10 cellular contexts compared by ENCODE assay signal in the genomic region with DNA sequence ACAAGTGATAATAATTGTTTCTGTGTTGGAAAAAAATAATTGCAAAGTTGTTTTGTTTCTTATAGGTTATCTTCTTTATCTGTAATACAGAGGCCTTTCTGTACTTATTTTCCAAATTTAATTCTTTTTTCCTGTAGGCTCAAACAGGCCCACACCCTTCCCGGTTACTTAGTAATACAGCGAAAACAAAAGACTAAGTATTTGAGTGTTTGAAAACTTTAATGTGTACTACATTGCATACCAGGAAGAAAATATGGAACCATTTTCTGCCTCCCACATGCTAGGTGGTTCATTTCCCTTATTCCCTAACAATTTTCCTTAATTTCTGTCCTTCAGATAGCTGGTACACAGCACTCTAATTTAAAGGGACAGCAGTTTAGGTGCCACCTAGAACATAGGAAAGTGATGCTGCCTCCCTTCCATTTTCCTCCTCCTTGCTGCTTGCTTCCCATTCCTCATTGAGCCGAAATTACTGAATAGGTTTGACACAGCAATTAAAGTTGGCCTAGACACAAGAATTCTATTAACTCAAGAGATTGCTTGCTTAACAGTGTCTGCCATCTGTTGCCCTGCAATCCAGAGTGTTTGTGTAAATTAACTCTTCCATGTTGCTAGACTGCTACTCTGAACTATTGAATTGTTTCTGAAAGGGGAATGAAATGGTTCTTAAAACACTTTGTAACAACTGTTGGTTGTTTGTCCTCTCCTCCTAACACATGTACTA. TPM values are rescaled to one million over a fixed set of nuclear protein-coding genes. Genes with fewer than 3 reads are reported as not detected.
DNase-seq lines count a peak whose midpoint lies in the region; ATAC-seq, FAIRE-seq and TF ChIP-seq lines count a peak whose summit lies in the region.
"Had no signal": no experiment of that assay in that cellular context is flagged by ENCODE, and none has a peak within 500 bp of the region (broad histone marks: within the 10 kb centered on the region; RNA-seq: fewer than 3 reads in every experiment).

No MANE protein-coding gene starts in this region.

- peaks cover 23% of the 10 kb centered on the region for H3K79me2 ChIP-seq in astrocyte (ENCODE audit: insufficient read depth, low read length)

- H4K20me1 ChIP-seq in astrocyte (ENCODE audit: insufficient read depth, low read length), result peaks cover 3% of the 10 kb centered on the region

- no peak overlapping the region for H3K4me2 ChIP-seq in astrocyte (ENCODE audit: low read length)

- no peaks in the 10 kb centered on the region for H3K27me3 ChIP-seq in astrocyte (ENCODE audit: insufficient read depth, low read length)

- H3K9ac ChIP-seq in astrocyte (ENCODE audit: low read length), result no peak overlapping the region

- peak; percentile 86 for ATAC-seq in left lobe of liver
- ATAC-seq in stimulated activated memory B cell treated with anti-CD40 and anti-IgM and Interleukin-4, amounts not matched to agents 10 μg/mL and 1 μg/mL and 100 μg/mL, for 72 hours, result no peak
- ATAC-seq in GM18907 (IDR thresholded peaks at IDR 0.05; ENCODE audit: unreplicated experiment), result no peak

- peak overlapping the region; percentile 16 for H3K27ac ChIP-seq in 22Rv1
- H3K27ac ChIP-seq in astrocyte (ENCODE audit: low read depth, low read length), result no peak overlapping the region

- DNase-seq in HFFc6, result peak; percentile 56
- DNase-seq in astrocyte (ENCODE audit: low read depth), result peak; percentile 67
- no peak for DNase-seq in left lobe of liver (ENCODE audit: low spot score)
- DNase-seq in stimulated activated naive CD4-positive, alpha-beta T cell (lab: John Stamatoyannopoulos, UW), result no peak
- DNase-seq in activated T-cell treated with anti-CD3 and anti-CD28 coated beads, Interleukin-2, amount 50 U/mL, for 48 hours, result no peak
- DNase-seq: amniotic stem cell; stimulated activated CD4-positive, alpha-beta T cell treated with anti-CD3 and anti-CD28 coated beads, Interleukin-2, amount 100 ng/mL, for 48 hours had no signal

- peaks cover 2% of the 10 kb centered on the region for H3K36me3 ChIP-seq in astrocyte (ENCODE audit: insufficient read depth, low read length)

- H2AFZ ChIP-seq in astrocyte (ENCODE audit: low read depth, low read length), result no peak overlapping the region

- H3K4me1 ChIP-seq in astrocyte (ENCODE audit: insufficient read depth, low read length), result peaks cover 9% of the 10 kb centered on the region

- H3K27ac Mint-ChIP-seq in HFFc6 (peak overlapping the region; percentile 79), astrocyte (ENCODE audit: unreplicated experiment) (no peak overlapping the region)
- H3K27ac Mint-ChIP-seq in stimulated activated memory B cell treated with anti-CD40 and anti-IgM and Interleukin-4, amounts not matched to agents 10 μg/mL and 1 μg/mL and 100 μg/mL, for 72 hours, result no peak overlapping the region

- no peaks in the 10 kb centered on the region for H3K9me3 ChIP-seq in astrocyte (ENCODE audit: insufficient read depth, low read depth, low read length)

- peak overlapping the region; percentile 16 for H3K4me3 Mint-ChIP-seq in HFFc6
- no peak overlapping the region for H3K4me3 Mint-ChIP-seq in astrocyte (ENCODE audit: unreplicated experiment)
- no peak overlapping the region for H3K4me3 Mint-ChIP-seq in stimulated activated memory B cell treated with anti-CD40 and anti-IgM and Interleukin-4, amounts not matched to agents 10 μg/mL and 1 μg/mL and 100 μg/mL, for 72 hours

- FAIRE-seq in astrocyte (lab: Jason Lieb, UNC), result no peak

- no peaks in the 10 kb centered on the region for H3K9me3 Mint-ChIP-seq in HFFc6
- H3K9me3 Mint-ChIP-seq in astrocyte (ENCODE audit: unreplicated experiment), result no peaks in the 10 kb centered on the region
- no peaks in the 10 kb centered on the region for H3K9me3 Mint-ChIP-seq in stimulated activated memory B cell treated with anti-CD40 and anti-IgM and Interleukin-4, amounts not matched to agents 10 μg/mL and 1 μg/mL and 100 μg/mL, for 72 hours

- H3K4me1 Mint-ChIP-seq in HFFc6 (ENCODE audit: low read depth), result peaks cover 64% of the 10 kb centered on the region
- H3K4me1 Mint-ChIP-seq in astrocyte (ENCODE audit: low read depth, unreplicated experiment), result peaks cover 10% of the 10 kb centered on the region
- peaks cover 10% of the 10 kb centered on the region for H3K4me1 Mint-ChIP-seq in stimulated activated memory B cell treated with anti-CD40 and anti-IgM and Interleukin-4, amounts not matched to agents 10 μg/mL and 1 μg/mL and 100 μg/mL, for 72 hours

- H3K4me3 ChIP-seq in astrocyte (ENCODE audit: insufficient read depth, low read depth, low read length), result no peak overlapping the region

- H3K27me3 Mint-ChIP-seq in HFFc6 (ENCODE audit: insufficient read depth), result no peaks in the 10 kb centered on the region; the same call in 1 of the 2 replicates
- no peaks in the 10 kb centered on the region for H3K27me3 Mint-ChIP-seq in astrocyte (ENCODE audit: low read depth, unreplicated experiment)
- H3K27me3 Mint-ChIP-seq in stimulated activated memory B cell treated with anti-CD40 and anti-IgM and Interleukin-4, amounts not matched to agents 10 μg/mL and 1 μg/mL and 100 μg/mL, for 72 hours, result no peaks in the 10 kb centered on the region

- TF ChIP-seq CTCF in 22Rv1 (IDR thresholded peaks at IDR 0.05), result no peak
- TF ChIP-seq CTCF in HFFc6 (IDR thresholded peaks at IDR 0.05), result no peak
- no peak for TF ChIP-seq CTCF in astrocyte (IDR thresholded peaks at IDR 0.05; ENCODE audit: insufficient read depth, low read depth, low read length)

- H3K36me3 Mint-ChIP-seq in HFFc6 (ENCODE audit: low read depth), result peaks cover 26% of the 10 kb centered on the region
- peaks cover 11% of the 10 kb centered on the region for H3K36me3 Mint-ChIP-seq in astrocyte (ENCODE audit: low read depth, unreplicated experiment)
- peaks cover 46% of the 10 kb centered on the region for H3K36me3 Mint-ChIP-seq in stimulated activated memory B cell treated with anti-CD40 and anti-IgM and Interleukin-4, amounts not matched to agents 10 μg/mL and 1 μg/mL and 100 μg/mL, for 72 hours

RNA-seq across cellular contexts. Expression of gene CYB5B, which starts 24.2 kb away (rescaled TPM):
- 100 to 1,000 TPM; 135 to 151 (median 140) TPM for total RNA-seq in HFFc6 (2021; fragmentation: NEBNext Ultra II Directional; extraction: Animal tissue kit (Norgen Biotek cat#: 25700))
- total RNA-seq in astrocyte (127 and 149 TPM in 2 replicates), left lobe of liver (27.1 TPM)

Comparison
In these comparisons a context has a peak if more than half of its experiments do, and no peak if none do; other contexts are left out.
1. DNase-seq: peak in HFFc6 (single experiment) and astrocyte (single experiment); none in left lobe of liver (single experiment), stimulated activated naive CD4-positive, alpha-beta T cell (0 of 6) and activated T-cell treated with anti-CD3 and anti-CD28 coated beads, Interleukin-2, amount 50 U/mL, for 48 hours (0 of 2).